Comparison of ENCODE assay signal across 8 cellular contexts in genomic region chr3:49470714-49471420, GRCh38. TPM values are rescaled to one million over a fixed set of nuclear protein-coding genes. Genes with fewer than 3 reads are reported as not detected.
DNase-seq lines count a peak whose midpoint lies in the region; ATAC-seq, FAIRE-seq and TF ChIP-seq lines count a peak whose summit lies in the region.

No MANE protein-coding gene starts in this region.

- H3K4me3 Mint-ChIP-seq in Calu3 (ENCODE audit: low read depth, unreplicated experiment) (peak overlapping the region; percentile 69), astrocyte (ENCODE audit: unreplicated experiment) (peak overlapping the region; percentile 92)

- peak overlapping the region; percentile 52 for H3K27ac Mint-ChIP-seq in Calu3 (ENCODE audit: unreplicated experiment)
- peak overlapping the region; percentile 87 for H3K27ac Mint-ChIP-seq in astrocyte (ENCODE audit: unreplicated experiment)

- ATAC-seq in GM21360 (IDR thresholded peaks at IDR 0.05; ENCODE audit: unreplicated experiment) (peak; percentile 29), IMR-90 (ENCODE audit: low read depth) (peak; percentile 10), right lobe of liver (no peak)

- H2BK120ac ChIP-seq in IMR-90 (ENCODE audit: low read depth, low read length) = 0 out of 2 replicates have a peak overlapping the region, but pooled peaks have one; percentile 12

- peak overlapping the region; percentile 90 for H3K4me2 ChIP-seq in IMR-90 (ENCODE audit: low read depth, low read length)
- H3K4me2 ChIP-seq in astrocyte (ENCODE audit: low read length) = peak overlapping the region; percentile 91

- peak overlapping the region; percentile 83 for H2AK9ac ChIP-seq in IMR-90 (replicated peaks; ENCODE audit: low read depth, low read length, poor library complexity)

- H3K23ac ChIP-seq in IMR-90 (ENCODE audit: low read depth, low read length) = peak overlapping the region; percentile 92

- no peak; the same call in 1 of the 2 replicates for TF ChIP-seq RAD21 in IMR-90 (IDR thresholded peaks at IDR 0.05; ENCODE audit: low read length)

- H3K56ac ChIP-seq in IMR-90 (ENCODE audit: extremely low read depth, insufficient read depth, low read length) = peak overlapping the region; percentile 76; the same call in 1 of the 2 replicates

- intact Hi-C loops in Calu3 (cut with micrococcal nuclease; ENCODE audit: unreplicated experiment) = loop anchor here (5.0 kb wide), 1 partner anchor 41 kb away; no protein-coding TSS in a partner anchor
- intact Hi-C loops in IMR-90 (cut with micrococcal nuclease) = loop anchor here (2.0 kb wide), 1 partner anchor 30 kb away; no protein-coding TSS in a partner anchor
- intact Hi-C loops in right lobe of liver (cut with DNase I) = no loop called here
- intact Hi-C loops in thyroid gland (cut with DNase I) = no loop called here

- H3K4me1 ChIP-seq in IMR-90 (ENCODE audit: control insufficient read depth, insufficient read depth, low read length) (peaks cover 13% of the 10 kb centered on the region), astrocyte (ENCODE audit: insufficient read depth, low read length) (peaks cover 22% of the 10 kb centered on the region), right lobe of liver (peaks cover 0 to 27% (median 13%) of the 10 kb centered on the region in 4 donors), thyroid gland (peaks cover 18 to 30% of the 10 kb centered on the region in 2 donors)

- H3K4me1 Mint-ChIP-seq in Calu3 (ENCODE audit: low read depth, unreplicated experiment) = peaks cover 14% of the 10 kb centered on the region
- H3K4me1 Mint-ChIP-seq in astrocyte (ENCODE audit: low read depth, unreplicated experiment) = peaks cover 21% of the 10 kb centered on the region

- peak overlapping the region; percentile 78 for H2BK5ac ChIP-seq in IMR-90 (ENCODE audit: low read depth, low read length, poor library complexity, severe bottlenecking)

- FAIRE-seq in astrocyte (lab: Jason Lieb, UNC) = no peak

- dilution Hi-C loops in IMR-90 (cut with HindIII; ENCODE audit: low sequenced_read_pairs, unreplicated experiment) = no loop called here

- H2BK20ac ChIP-seq in IMR-90 (ENCODE audit: low read depth, low read length) = no peak overlapping the region

- H3K9ac ChIP-seq in IMR-90 (ENCODE audit: low read depth, low read length) (peak overlapping the region; percentile 96), astrocyte (ENCODE audit: low read length) (peak overlapping the region; percentile 88)

- in situ Hi-C loops in IMR-90 (cut with MboI; ENCODE audit: low sequenced_read_pairs) = no loop called here

- TF ChIP-seq POLR2A in IMR-90 (IDR thresholded peaks at IDR 0.05; ENCODE audit: low read depth, low read length) = no peak
- TF ChIP-seq POLR2A in right lobe of liver (IDR thresholded peaks at IDR 0.05) = peak; percentile 4
- TF ChIP-seq POLR2A in thyroid gland (IDR thresholded peaks at IDR 0.05) = no peak

- POLR2A ChIA-PET in IMR-90 (lab: Charles Lee; ENCODE audit: unreplicated experiment) = no interaction called here

- H3K27me3 Mint-ChIP-seq in Calu3 (ENCODE audit: unreplicated experiment) = no peaks in the 10 kb centered on the region
- H3K27me3 Mint-ChIP-seq in astrocyte (ENCODE audit: low read depth, unreplicated experiment) = no peaks in the 10 kb centered on the region

- H3K9me3 ChIP-seq in IMR-90 (ENCODE audit: control insufficient read depth, insufficient read depth, low read length) (no peaks in the 10 kb centered on the region), astrocyte (ENCODE audit: insufficient read depth, low read depth, low read length) (no peaks in the 10 kb centered on the region), right lobe of liver (no peaks in the 10 kb centered on the region), thyroid gland (no peaks in the 10 kb centered on the region)

- H4K20me1 ChIP-seq in IMR-90 (ENCODE audit: insufficient read depth, low read length) (peaks cover 3% of the 10 kb centered on the region), astrocyte (ENCODE audit: insufficient read depth, low read length) (peaks cover 16% of the 10 kb centered on the region)

- no peak overlapping the region for H2BK15ac ChIP-seq in IMR-90 (ENCODE audit: low read depth, low read length)

- WGBS in IMR-90 (ENCODE audit: extremely low coverage in 2 of 2, insufficient read length in 1 of 2), 2 experiments = 7% methylated on average over 11 of the region's 23 CpGs; no CpG with 5 or more reads in 1 of the 2 experiments
- WGBS in right lobe of liver (ENCODE audit: insufficient coverage, low coverage, low lambda C conversion rate, missing lambda C conversion rate) = 4% methylated on average over 10 of the region's 23 CpGs
- 5 to 7% methylated on average over 12 to 15 of the region's 23 CpGs for WGBS in thyroid gland, 2 donors

- peaks cover 31% of the 10 kb centered on the region for H3K79me2 ChIP-seq in astrocyte (ENCODE audit: insufficient read depth, low read length)

- peaks cover 7% of the 10 kb centered on the region for H3K9me1 ChIP-seq in IMR-90 (ENCODE audit: insufficient read depth, low read length)

- peak overlapping the region; percentile 28; the same call in 1 of the 2 replicates for H2AK5ac ChIP-seq in IMR-90 (ENCODE audit: low read depth, low read length)

- H3K79me1 ChIP-seq in IMR-90 (ENCODE audit: low read depth in 1 of 2, low read length in 2 of 2) = peaks cover 13 to 31% of the 10 kb centered on the region in 2 experiments

- peak overlapping the region; percentile 34; the same call in 1 of the 2 replicates for H3K18ac ChIP-seq in IMR-90 (ENCODE audit: low read depth, low read length)

- H3K36me3 ChIP-seq in IMR-90 (ENCODE audit: control insufficient read depth, insufficient read depth, low read length) (no peaks in the 10 kb centered on the region), astrocyte (ENCODE audit: insufficient read depth, low read length) (no peaks in the 10 kb centered on the region), right lobe of liver (no peaks in the 10 kb centered on the region), thyroid gland (no peaks in the 10 kb centered on the region)

- H3K36me3 Mint-ChIP-seq in Calu3 (ENCODE audit: insufficient read depth, unreplicated experiment) (peaks cover 58% of the 10 kb centered on the region), astrocyte (ENCODE audit: low read depth, unreplicated experiment) (peaks cover 2% of the 10 kb centered on the region)

- CTCF ChIA-PET in Calu3 (lab: Charles Lee) = interaction anchor here (0.6 to 3.4 kb wide), 5 partner anchors 12 to 30 kb away, joined by 3 to 10 read pairs (median 3); no protein-coding TSS in a partner anchor
- CTCF ChIA-PET in IMR-90 (lab: Yijun Ruan, JAX) = interaction anchor here (0.9 kb wide), 1 partner anchor 69 kb away, joined by 3 read pairs; no protein-coding TSS in a partner anchor

- no peak for TF ChIP-seq CTCF in Calu3 (IDR thresholded peaks at IDR 0.05; ENCODE audit: unreplicated experiment)
- TF ChIP-seq CTCF in IMR-90 (conservative IDR thresholded peaks at IDR 0.05; ENCODE audit: low read depth, low read length) = 0 out of 2 replicates have a peak, but pooled peaks have one; percentile 5
- TF ChIP-seq CTCF in astrocyte (IDR thresholded peaks at IDR 0.05; ENCODE audit: insufficient read depth, low read depth, low read length) = no peak
- TF ChIP-seq CTCF in right lobe of liver (IDR thresholded peaks at IDR 0.05) = no peak
- no peak for TF ChIP-seq CTCF in thyroid gland (IDR thresholded peaks at IDR 0.05)

- peak overlapping the region in 1 of 2 experiments; percentile 52; a peak in 2 of 4 replicates for H4K8ac ChIP-seq in IMR-90 (ENCODE audit: low read depth in 2 of 2, low read length in 2 of 2)

- no peak for DNase-seq in Calu3
- DNase-seq in IMR-90 = no peak
- no peak for DNase-seq in astrocyte (ENCODE audit: low read depth)
- no peak for DNase-seq in right lobe of liver
- no peak for DNase-seq in thyroid gland
- DNase-seq in COLO668 (lab: John Stamatoyannopoulos, UW; ENCODE audit: unreplicated experiment) = no peak
- no peak for DNase-seq in SKM-1 treated with dmso at 0.1 percent for 144 hours (lab: John Stamatoyannopoulos, UW; ENCODE audit: unreplicated experiment)

- peak overlapping the region; percentile 83 for H3K27ac ChIP-seq in IMR-90 (ENCODE audit: insufficient read depth, low read length)
- H3K27ac ChIP-seq in astrocyte (ENCODE audit: low read depth, low read length) = peak overlapping the region; percentile 76
- peak overlapping the region; percentile 73 to 95 (median 88) for H3K27ac ChIP-seq in right lobe of liver
- H3K27ac ChIP-seq in thyroid gland = peak overlapping the region; percentile 90 to 99 (median 96)

- H4K91ac ChIP-seq in IMR-90 (ENCODE audit: insufficient read depth, low read depth, low read length) = peak overlapping the region; percentile 53; the same call in 1 of the 2 replicates

- H2AFZ ChIP-seq in IMR-90 (replicated peaks; ENCODE audit: low read length, poor library complexity) = peak overlapping the region; percentile 99
- peak overlapping the region; percentile 83 for H2AFZ ChIP-seq in astrocyte (ENCODE audit: low read depth, low read length)

- BruUV-seq in Calu3 (replicated peaks; lab: Mats Ljungman, UMichigan) (TSS peak; percentile 84), IMR-90 (replicated peaks; lab: Mats Ljungman, UMichigan) (no TSS peak)

- peak overlapping the region; percentile 91 for H3K4me3 ChIP-seq in IMR-90 (ENCODE audit: insufficient read depth, low read depth, low read length)
- H3K4me3 ChIP-seq in astrocyte (ENCODE audit: insufficient read depth, low read depth, low read length) = peak overlapping the region; percentile 91
- H3K4me3 ChIP-seq in right lobe of liver = peak overlapping the region; percentile 85 to 96 (median 93)
- H3K4me3 ChIP-seq in thyroid gland (replicated peaks in 1 of 3) = peak overlapping the region; percentile 43 to 95 (median 77)

- peak overlapping the region; percentile 87 for H3K14ac ChIP-seq in IMR-90 (replicated peaks; ENCODE audit: low read depth, low read length)

- H3K9me3 Mint-ChIP-seq in Calu3 (ENCODE audit: low read depth, unreplicated experiment) (no peaks in the 10 kb centered on the region), astrocyte (ENCODE audit: unreplicated experiment) (no peaks in the 10 kb centered on the region)

- H3K27me3 ChIP-seq in IMR-90 (ENCODE audit: control insufficient read depth, insufficient read depth, low read length) (no peaks in the 10 kb centered on the region), astrocyte (ENCODE audit: insufficient read depth, low read length) (no peaks in the 10 kb centered on the region), right lobe of liver (no peaks in the 10 kb centered on the region), thyroid gland (no peaks in the 10 kb centered on the region)

- peak overlapping the region; percentile 78 for H3K4ac ChIP-seq in IMR-90 (ENCODE audit: low read depth, low read length)

- peak overlapping the region; percentile 73 for H4K5ac ChIP-seq in IMR-90 (ENCODE audit: low read depth, low read length)

RNA-seq across cellular contexts. Expression of gene DAG1, which starts 0.8 kb away (rescaled TPM):
- 164 and 226 TPM in 2 replicates for total RNA-seq in Calu3 (2022)
- 30.8 and 31.0 TPM in 2 replicates for total RNA-seq in IMR-90 (2012; rRNA removed)
- 40.2 and 41.0 TPM in 2 replicates for polyA plus RNA-seq in IMR-90 (2012; rRNA removed)
- polyA plus RNA-seq in IMR-90 (2012; cell fraction: cytosol; rRNA removed) = 18.8 and 41.4 TPM in 2 replicates
- 19.0 and 23.3 TPM in 2 replicates for polyA plus RNA-seq in IMR-90 (2012; cell fraction: nucleus; rRNA removed; ENCODE audit: low replicate concordance)
- 64.3 and 84.3 TPM in 2 replicates for total RNA-seq in astrocyte
- 10 to 100 TPM; 54.5 to 92.5 (median 65.2) TPM for total RNA-seq in right lobe of liver
- total RNA-seq in thyroid gland = 10 to 100 TPM; 55.1 to 86.7 (median 79.6) TPM

RNA-seq across cellular contexts. Expression of gene NICN1, which starts 41.7 kb away (rescaled TPM):
- 14.2 and 15.8 TPM in 2 replicates for total RNA-seq in Calu3 (2022)
- total RNA-seq in IMR-90 (2012; rRNA removed) = 2.8 and 3.4 TPM in 2 replicates
- 8.0 and 11.4 TPM in 2 replicates for polyA plus RNA-seq in IMR-90 (2012; rRNA removed)
- polyA plus RNA-seq in IMR-90 (2012; cell fraction: cytosol; rRNA removed) = 4.5 and 6.7 TPM in 2 replicates
- polyA plus RNA-seq in IMR-90 (2012; cell fraction: nucleus; rRNA removed; ENCODE audit: low replicate concordance) = 143 and 158 TPM in 2 replicates
- 19.8 and 20.1 TPM in 2 replicates for total RNA-seq in astrocyte
- 10 to 100 TPM in 2 of 6 experiments, 1 to 10 TPM in 4; 2.2 to 13.1 (median 8.3) TPM for total RNA-seq in right lobe of liver
- total RNA-seq in thyroid gland = 10 to 100 TPM; 10.7 to 20.9 (median 16.7) TPM

RNA-seq across cellular contexts. Expression of gene AMT, which starts 48.6 kb away (rescaled TPM):
- total RNA-seq in Calu3 (2022) (8.5 and 9.7 TPM in 2 replicates), IMR-90 (2012; rRNA removed) (0.28 and 0.36 TPM in 2 replicates), astrocyte (4.0 and 5.2 TPM in 2 replicates), right lobe of liver (10 to 100 TPM in 5 of 6 experiments, 1 to 10 TPM in 1; 8.4 to 52.0 (median 31.3) TPM), thyroid gland (1 to 10 TPM; 3.5 to 7.9 (median 5.9) TPM)
- polyA plus RNA-seq in IMR-90 (2012; rRNA removed) = 5.0 and 5.5 TPM in 2 replicates
- 0.90 and 0.91 TPM in 2 replicates for polyA plus RNA-seq in IMR-90 (2012; cell fraction: cytosol; rRNA removed)
- 47.6 and 77.6 TPM in 2 replicates for polyA plus RNA-seq in IMR-90 (2012; cell fraction: nucleus; rRNA removed; ENCODE audit: low replicate concordance)

RNA-seq across cellular contexts. Expression of gene TCTA, which starts 58.6 kb away (rescaled TPM):
- total RNA-seq in Calu3 (2022) (33.6 and 35.6 TPM in 2 replicates), IMR-90 (2012; rRNA removed) (12.8 and 15.1 TPM in 2 replicates), astrocyte (14.7 and 15.3 TPM in 2 replicates), right lobe of liver (10 to 100 TPM; 15.9 to 26.0 (median 19.4) TPM), thyroid gland (100 to 1,000 TPM in 2 of 4 donors, 10 to 100 TPM in 2; 50.4 to 177 (median 94.8) TPM)
- polyA plus RNA-seq in IMR-90 (2012; rRNA removed) = 43.2 and 46.6 TPM in 2 replicates
- 32.0 and 57.4 TPM in 2 replicates for polyA plus RNA-seq in IMR-90 (2012; cell fraction: cytosol; rRNA removed)
- polyA plus RNA-seq in IMR-90 (2012; cell fraction: nucleus; rRNA removed; ENCODE audit: low replicate concordance) = 14.9 and 15.1 TPM in 2 replicates

RNA-seq across cellular contexts. Expression of gene RHOA, which starts 59.1 kb away (rescaled TPM):
- total RNA-seq in Calu3 (2022) = 313 and 352 TPM in 2 replicates
- total RNA-seq in IMR-90 (2012; rRNA removed) = 879 and 897 TPM in 2 replicates
- polyA plus RNA-seq in IMR-90 (2012; rRNA removed) = 369 and 383 TPM in 2 replicates
- polyA plus RNA-seq in IMR-90 (2012; cell fraction: cytosol; rRNA removed) = 692 and 1,180 TPM in 2 replicates
- 208 and 242 TPM in 2 replicates for polyA plus RNA-seq in IMR-90 (2012; cell fraction: nucleus; rRNA removed; ENCODE audit: low replicate concordance)
- total RNA-seq in astrocyte = 538 and 553 TPM in 2 replicates
- total RNA-seq in right lobe of liver = 100 to 1,000 TPM; 142 to 251 (median 171) TPM
- total RNA-seq in thyroid gland = 100 to 1,000 TPM; 437 to 789 (median 587) TPM

Comparison
In these comparisons a context has a peak if more than half of its experiments do, and no peak if none do; other contexts are left out.
1. ATAC-seq: peak in GM21360 (single experiment) and IMR-90 (single experiment); none in right lobe of liver (0 of 4).
2. intact Hi-C loops: an anchor here in Calu3 (5.0 kb wide) and IMR-90 (2.0 kb wide); none called in right lobe of liver and thyroid gland.
3. Peak in every context shown above with its lines, with median percentiles within 50 percentile points of each other: H3K27ac ChIP-seq and H3K4me3 ChIP-seq.